1 cellular context compared by ENCODE assay signal in genomic region chr14:35998303-35998702, GRCh38.
TF ChIP-seq lines count a peak whose summit lies in the region.

No MANE protein-coding gene starts in this region.

TF ChIP-seq in H1, 55 proteins besides CTCF, POLR2A, EP300 and RAD21 (continued from another document):
- no peak for TF ChIP-seq CHD7 (IDR thresholded peaks at IDR 0.05; ENCODE audit: insufficient replicate concordance, low read length)
- TF ChIP-seq CHD2 (IDR thresholded peaks at IDR 0.05; ENCODE audit: low read length): no peak
- no peak for TF ChIP-seq SP1 (IDR thresholded peaks at IDR 0.05; ENCODE audit: low read depth, low read length)
- no peak for TF ChIP-seq TCF12 (IDR thresholded peaks at IDR 0.05; ENCODE audit: low read depth, low read length)
- no peak for TF ChIP-seq HDAC6 (IDR thresholded peaks at IDR 0.05; ENCODE audit: low read depth, low read length)
- no peak for TF ChIP-seq TAF1 (IDR thresholded peaks at IDR 0.05; ENCODE audit: low read depth, low read length)
